Comparison of ENCODE assay signal across 7 cellular contexts in the genomic region with DNA sequence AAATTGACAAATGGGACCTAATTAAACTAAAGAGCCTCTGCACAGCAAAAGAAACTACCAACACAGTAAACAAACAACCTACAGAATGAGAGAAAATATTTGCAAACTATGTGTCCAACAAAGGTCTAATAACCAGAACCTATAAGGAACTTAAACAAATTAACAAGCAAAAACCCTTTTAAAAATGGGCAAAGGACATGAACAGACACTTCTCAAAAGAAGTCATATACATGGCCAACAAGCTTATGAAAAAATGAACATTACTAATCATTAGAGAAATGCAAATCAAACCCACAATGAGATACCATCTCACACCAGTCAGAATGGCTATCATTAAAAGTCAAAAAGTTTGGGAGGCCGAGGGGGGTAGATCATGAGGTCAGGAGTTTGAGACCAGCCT. TPM values are rescaled to one million over a fixed set of nuclear protein-coding genes. Genes with fewer than 3 reads are reported as not detected.
"Had no signal": no experiment of that assay in that cellular context is flagged by ENCODE, and none has a peak within 500 bp of the region (broad histone marks: within the 10 kb centered on the region; RNA-seq: fewer than 3 reads in every experiment).

No MANE protein-coding gene starts in this region.

RNA-seq across cellular contexts. Expression of gene TMEM176B, which starts 26.0 kb away (rescaled TPM):
- total RNA-seq: GM23248, HFFc6 had no signal
- polyA plus RNA-seq: GM23248 had no signal

RNA-seq across cellular contexts. Expression of gene TMEM176A, which starts 26.4 kb away (rescaled TPM):
- total RNA-seq: GM23248, GM23338, H4, H7, H9, HFFc6 had no signal
- polyA plus RNA-seq: GM23248 had no signal

RNA-seq across cellular contexts. Expression of gene GIMAP5, which starts 36.9 kb away (rescaled TPM):
- total RNA-seq: GM23248, GM23338, H1, H7, H9, HFFc6 had no signal
- polyA plus RNA-seq: GM23248, GM23338, H1 had no signal

RNA-seq across cellular contexts. Expression of gene GIMAP1, which starts 57.7 kb away (rescaled TPM):
- total RNA-seq: GM23248, GM23338, H1, H4, H7, H9, HFFc6 had no signal
- polyA plus RNA-seq: GM23248, GM23338, H1 had no signal
